Comparison of ENCODE assay signal across 8 cellular contexts in genomic region chr1:236284291-236284711, GRCh38. TPM values are rescaled to one million over a fixed set of nuclear protein-coding genes. Genes with fewer than 3 reads are reported as not detected.
DNase-seq lines count a peak whose midpoint lies in the region; ATAC-seq and TF ChIP-seq lines count a peak whose summit lies in the region.

No MANE protein-coding gene starts in this region.

- peaks cover 30% of the 10 kb centered on the region for H3K27me3 Mint-ChIP-seq in activated T-helper 2 cell treated with anti-CD3 and anti-CD28 coated beads, Interferon-gamma antibody, Interleukin-2, Interleukin-4, amounts not matched to agents 10 μg/mL and 5 μg/mL and 100 μg/mL, durations not matched to agents 14 hours and 24 hours and 36 hours (ENCODE audit: low read depth)

- H3K36me3 ChIP-seq in adrenal gland (replicated peaks in 1 of 2) = no peaks in the 10 kb centered on the region
- no peaks in the 10 kb centered on the region for H3K36me3 ChIP-seq in spleen

- ATAC-seq in GM19468 (IDR thresholded peaks at IDR 0.05; ENCODE audit: extremely low read depth, unreplicated experiment) (peak; percentile 48), HG03439 (IDR thresholded peaks at IDR 0.05; ENCODE audit: unreplicated experiment) (peak; percentile 43)

- H3K36me3 Mint-ChIP-seq in activated T-helper 2 cell treated with anti-CD3 and anti-CD28 coated beads, Interferon-gamma antibody, Interleukin-2, Interleukin-4, amounts not matched to agents 10 μg/mL and 5 μg/mL and 100 μg/mL, durations not matched to agents 14 hours and 24 hours and 36 hours (ENCODE audit: low read depth) = peaks cover 2% of the 10 kb centered on the region

- peaks cover 34% of the 10 kb centered on the region for H3K4me1 Mint-ChIP-seq in activated T-helper 2 cell treated with anti-CD3 and anti-CD28 coated beads, Interferon-gamma antibody, Interleukin-2, Interleukin-4, amounts not matched to agents 10 μg/mL and 5 μg/mL and 100 μg/mL, durations not matched to agents 14 hours and 24 hours and 36 hours (ENCODE audit: low read depth)

- H3K27me3 ChIP-seq in adrenal gland = no peaks in the 10 kb centered on the region
- no peaks in the 10 kb centered on the region for H3K27me3 ChIP-seq in spleen (replicated peaks in 1 of 7)

- TF ChIP-seq POLR2A in adrenal gland (IDR thresholded peaks at IDR 0.05) (no peak), spleen (IDR thresholded peaks at IDR 0.05) (no peak)

- H3K4me3 Mint-ChIP-seq in activated T-helper 2 cell treated with anti-CD3 and anti-CD28 coated beads, Interferon-gamma antibody, Interleukin-2, Interleukin-4, amounts not matched to agents 10 μg/mL and 5 μg/mL and 100 μg/mL, durations not matched to agents 14 hours and 24 hours and 36 hours (ENCODE audit: low read depth) = peak overlapping the region; percentile 31

- 59 to 69% (median 62%) methylated on average over 2 of the region's 2 CpGs for WGBS in adrenal gland, 4 donors
- 17 to 36% (median 23%) methylated on average over 2 of the region's 2 CpGs for WGBS in spleen, 5 donors

- H3K27ac ChIP-seq in adrenal gland (no peak overlapping the region), spleen (peak overlapping the region in 2 of 8 donors; percentile 7 to 45)

- H3K4me3 ChIP-seq in adrenal gland = no peak overlapping the region
- H3K4me3 ChIP-seq in spleen = no peak overlapping the region

- peaks cover 9 to 10% of the 10 kb centered on the region in 2 donors for H3K4me1 ChIP-seq in adrenal gland (replicated peaks in 1 of 2)
- peaks cover 12 to 51% (median 36%) of the 10 kb centered on the region in 6 donors for H3K4me1 ChIP-seq in spleen

- TF ChIP-seq CTCF in GM10266 (IDR thresholded peaks at IDR 0.05; ENCODE audit: control insufficient read depth, insufficient read depth, low read depth, missing control alignments) = no peak
- no peak for TF ChIP-seq CTCF in adrenal gland (IDR thresholded peaks at IDR 0.05)
- TF ChIP-seq CTCF in spleen (IDR thresholded peaks at IDR 0.05 in 8 of 11, conservative IDR thresholded peaks at IDR 0.05 in 3 of 11) = no peak

- DNase-seq in GM10266 (ENCODE audit: extremely low spot score) (peak; percentile 67), NCI-H82 (lab: John Stamatoyannopoulos, UW) (no peak), adrenal gland (no peak), NCI-H2107 (lab: John Stamatoyannopoulos, UW) (no peak), spleen (no peak)
- DNase-seq in activated T-helper 2 cell treated with anti-CD3 and anti-CD28 coated beads, Interferon-gamma antibody, Interleukin-2, Interleukin-4, amounts not matched to agents 10 μg/mL and 5 μg/mL and 100 μg/mL, durations not matched to agents 14 hours and 24 hours and 36 hours (ENCODE audit: low spot score) = no peak

- H3K27ac Mint-ChIP-seq in activated T-helper 2 cell treated with anti-CD3 and anti-CD28 coated beads, Interferon-gamma antibody, Interleukin-2, Interleukin-4, amounts not matched to agents 10 μg/mL and 5 μg/mL and 100 μg/mL, durations not matched to agents 14 hours and 24 hours and 36 hours = no peak overlapping the region

- H3K9me3 Mint-ChIP-seq in activated T-helper 2 cell treated with anti-CD3 and anti-CD28 coated beads, Interferon-gamma antibody, Interleukin-2, Interleukin-4, amounts not matched to agents 10 μg/mL and 5 μg/mL and 100 μg/mL, durations not matched to agents 14 hours and 24 hours and 36 hours = no peaks in the 10 kb centered on the region

- H3K9me3 ChIP-seq in adrenal gland (replicated peaks in 1 of 3) = no peaks in the 10 kb centered on the region
- no peaks in the 10 kb centered on the region for H3K9me3 ChIP-seq in spleen

- intact Hi-C loops in activated T-helper 2 cell treated with anti-CD3 and anti-CD28 coated beads, Interferon-gamma antibody, Interleukin-2, Interleukin-4, amounts not matched to agents 10 μg/mL and 5 μg/mL and 100 μg/mL, durations not matched to agents 14 hours and 24 hours and 36 hours (cut with micrococcal nuclease) = loop anchor here (1.0 to 5.0 kb wide), 6 partner anchors 86 to 238 kb away; partner anchors contain the start of genes GPR137B and LGALS8
- intact Hi-C loops in adrenal gland (cut with DNase I) (no loop called here), spleen (cut with DNase I; ENCODE audit: low total_unique reads) (loop anchor here (5.0 to 10.0 kb wide), 2 partner anchors 140 to 238 kb away; partner anchors contain the start of genes GPR137B and LGALS8)

RNA-seq across cellular contexts. Expression of gene ERO1B, which starts 2.5 kb away (rescaled TPM):
- 2.4 and 3.2 TPM in 2 replicates for total RNA-seq in activated T-helper 2 cell treated with anti-CD3 and anti-CD28 coated beads, Interferon-gamma antibody, Interleukin-2, Interleukin-4, amounts not matched to agents 10 μg/mL and 5 μg/mL and 100 μg/mL, durations not matched to agents 14 hours and 24 hours and 36 hours
- total RNA-seq in adrenal gland = 10 to 100 TPM in 1 of 8 donors, 1 to 10 TPM in 7; 4.3 to 18.3 (median 8.0) TPM
- 10 to 100 TPM in 1 of 3 donors, 1 to 10 TPM in 2; 3.5 to 23.0 (median 5.1) TPM for polyA plus RNA-seq in adrenal gland
- 10 to 100 TPM; 15.7 to 29.4 (median 18.6) TPM for total RNA-seq in spleen
- polyA plus RNA-seq in spleen = 1 to 10 TPM; 3.9 to 7.9 (median 6.0) TPM

Comparison
In these comparisons a context has a peak if more than half of its experiments do, and no peak if none do; other contexts are left out.
1. intact Hi-C loops: an anchor here in activated T-helper 2 cell treated with anti-CD3 and anti-CD28 coated beads, Interferon-gamma antibody, Interleukin-2, Interleukin-4, amounts not matched to agents 10 μg/mL and 5 μg/mL and 100 μg/mL, durations not matched to agents 14 hours and 24 hours and 36 hours (1.0 to 5.0 kb wide) and spleen (5.0 to 10.0 kb wide); none called in adrenal gland.